Comparison of ENCODE assay signal across 8 cellular contexts in the genomic region with DNA sequence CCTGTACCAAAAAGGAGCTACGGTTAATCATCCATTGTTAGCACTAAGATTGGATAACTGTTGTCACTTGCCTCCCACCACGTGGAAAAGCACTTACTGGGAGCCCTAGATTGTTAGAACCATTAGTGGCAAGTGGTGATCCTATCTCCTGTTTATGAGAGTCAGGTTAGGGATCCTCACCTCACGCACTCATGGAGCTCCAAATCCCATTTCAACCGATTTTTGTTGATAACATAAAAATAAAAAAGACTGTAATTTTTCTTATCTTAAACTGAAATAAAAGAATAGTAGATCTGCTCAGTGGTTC. TPM values are rescaled to one million over a fixed set of nuclear protein-coding genes. Genes with fewer than 3 reads are reported as not detected.
DNase-seq lines count a peak whose midpoint lies in the region; ATAC-seq and TF ChIP-seq lines count a peak whose summit lies in the region.

No MANE protein-coding gene starts in this region.

- H3K9me3 ChIP-seq in iPS DF 6.9 (ENCODE audit: control insufficient read depth, insufficient read depth, low read length): no peaks in the 10 kb centered on the region

- H3K4me3 Mint-ChIP-seq in activated B cell treated with CpG ODN at 0.5 μM for 24 hours: peak overlapping the region; percentile 98
- peak overlapping the region; percentile 94 to 98 for H3K4me3 Mint-ChIP-seq in stimulated activated naive CD8-positive, alpha-beta T cell treated with anti-CD3 and anti-CD28 coated beads, Interleukin-15, amount 100 ng/mL, for 72 hours

- no CpG with 5 or more reads among the region's 4 CpGs for WGBS in iPS DF 6.9 (ENCODE audit: insufficient coverage, insufficient read length)

- peak overlapping the region; percentile 64; the same call in 1 of the 2 replicates for H3K4me3 ChIP-seq in iPS DF 6.9 (ENCODE audit: low read length)

- DNase-seq in NCI-H82 (lab: John Stamatoyannopoulos, UW) (peak; percentile 42), NCI-H82 treated with DMSO at 0.1 percent for 48 hours (lab: John Stamatoyannopoulos, UW; ENCODE audit: unreplicated experiment) (no peak), activated B cell treated with CpG ODN at 0.5 μM for 24 hours (no peak), iPS DF 6.9 (ENCODE audit: low read depth, low spot score) (no peak), NCI-H345 treated with DMSO at 0.1 percent for 48 hours (lab: John Stamatoyannopoulos, UW; ENCODE audit: unreplicated experiment) (no peak), RWPE1 (ENCODE audit: low spot score) (no peak)
- no peak for DNase-seq in stimulated activated naive CD8-positive, alpha-beta T cell treated with anti-CD3 and anti-CD28 coated beads, Interleukin-15, amount 100 ng/mL, for 72 hours
- no peak for DNase-seq in effector CD4-positive, alpha-beta T cell

- intact Hi-C loops in activated B cell treated with CpG ODN at 0.5 μM for 24 hours (cut with micrococcal nuclease): loop anchor here (5.0 to 10.0 kb wide), 3 partner anchors 405 to 780 kb away; partner anchors contain the start of genes GOLGA8B and LPCAT4

- TF ChIP-seq CTCF in activated B cell treated with CpG ODN at 0.5 μM for 24 hours (IDR thresholded peaks at IDR 0.05) (no peak), RWPE1 (conservative IDR thresholded peaks at IDR 0.05; ENCODE audit: low read depth) (no peak)

- H3K27ac Mint-ChIP-seq in activated B cell treated with CpG ODN at 0.5 μM for 24 hours: peak overlapping the region; percentile 98
- H3K27ac Mint-ChIP-seq in stimulated activated naive CD8-positive, alpha-beta T cell treated with anti-CD3 and anti-CD28 coated beads, Interleukin-15, amount 100 ng/mL, for 72 hours: peak overlapping the region; percentile 98 to 99

- no peaks in the 10 kb centered on the region for H3K4me1 ChIP-seq in iPS DF 6.9 (ENCODE audit: control insufficient read depth, insufficient read depth, low read length)

- H3K36me3 ChIP-seq in iPS DF 6.9 (ENCODE audit: control insufficient read depth, insufficient read depth, low read length): no peaks in the 10 kb centered on the region; the same call in 1 of the 2 replicates

- H3K27ac ChIP-seq in iPS DF 6.9 (ENCODE audit: low read length): no peak overlapping the region
- no peak overlapping the region for H3K27ac ChIP-seq in RWPE1

- H3K27me3 Mint-ChIP-seq in activated B cell treated with CpG ODN at 0.5 μM for 24 hours: no peaks in the 10 kb centered on the region
- H3K27me3 Mint-ChIP-seq in stimulated activated naive CD8-positive, alpha-beta T cell treated with anti-CD3 and anti-CD28 coated beads, Interleukin-15, amount 100 ng/mL, for 72 hours: no peaks in the 10 kb centered on the region

- POLR2A ChIA-PET in activated B cell treated with CpG ODN at 0.5 μM for 24 hours (lab: Charles Lee) (interaction anchor here (1.1 to 6.2 kb wide), 4 partner anchors 17 to 620 kb away, joined by 3 to 176 read pairs (median 8); partner anchors contain the start of genes AQR, DPH6 and LPCAT4), RWPE1 (lab: Yijun Ruan, JAX; ENCODE audit: low non-redundant PET) (no interaction called here)

- H3K27me3 ChIP-seq in iPS DF 6.9 (ENCODE audit: control insufficient read depth, insufficient read depth, low read length): no peaks in the 10 kb centered on the region

- peaks cover 39% of the 10 kb centered on the region for H3K36me3 Mint-ChIP-seq in activated B cell treated with CpG ODN at 0.5 μM for 24 hours (ENCODE audit: low read depth)

- no peak for ATAC-seq in activated B cell treated with CpG ODN at 0.5 μM for 24 hours (ENCODE audit: low read depth)
- no peak for ATAC-seq in stimulated activated naive CD8-positive, alpha-beta T cell treated with anti-CD3 and anti-CD28 coated beads, Interleukin-15, amount 100 ng/mL, for 72 hours

- CTCF ChIA-PET in activated B cell treated with CpG ODN at 0.5 μM for 24 hours (lab: Charles Lee) (interaction anchor here (4.8 kb wide), 1 partner anchor 18 kb away, joined by 31 read pairs; the partner anchor contains the start of gene AQR), RWPE1 (lab: Yijun Ruan, JAX) (interaction anchor here (1.4 kb wide), 1 partner anchor 32 kb away, joined by 5 read pairs; no protein-coding TSS in a partner anchor)

- H3K4me1 Mint-ChIP-seq in activated B cell treated with CpG ODN at 0.5 μM for 24 hours: peaks cover 37% of the 10 kb centered on the region
- H3K4me1 Mint-ChIP-seq in stimulated activated naive CD8-positive, alpha-beta T cell treated with anti-CD3 and anti-CD28 coated beads, Interleukin-15, amount 100 ng/mL, for 72 hours: peaks cover 40% of the 10 kb centered on the region

- H3K9me3 Mint-ChIP-seq in activated B cell treated with CpG ODN at 0.5 μM for 24 hours: no peaks in the 10 kb centered on the region
- no peaks in the 10 kb centered on the region for H3K9me3 Mint-ChIP-seq in stimulated activated naive CD8-positive, alpha-beta T cell treated with anti-CD3 and anti-CD28 coated beads, Interleukin-15, amount 100 ng/mL, for 72 hours

RNA-seq across cellular contexts. Expression of gene ZNF770, which starts 1.0 kb away (rescaled TPM):
- total RNA-seq in activated B cell treated with CpG ODN at 0.5 μM for 24 hours: 46.8 TPM in 2 replicates

RNA-seq across cellular contexts. Expression of gene AQR, which starts 17.6 kb away (rescaled TPM):
- 43.3 and 48.6 TPM in 2 replicates for total RNA-seq in activated B cell treated with CpG ODN at 0.5 μM for 24 hours
